ENCODE assay signal across 26 cellular contexts in genomic region chr7:29231671-29232267, GRCh38. TPM values are rescaled to one million over a fixed set of nuclear protein-coding genes. Genes with fewer than 3 reads are reported as not detected.
A peak's percentile ranks its signal among the peaks of the same experiment; 100 is the strongest.
DNase-seq lines count a peak whose midpoint lies in the region; ATAC-seq, FAIRE-seq and TF ChIP-seq lines count a peak whose summit lies in the region.
"Had no signal": no experiment of that assay in that cellular context is flagged by ENCODE, and none has a peak within 500 bp of the region (broad histone marks: within the 10 kb centered on the region; RNA-seq: fewer than 3 reads in every experiment).

No MANE protein-coding gene starts in this region.

- H2BK15ac ChIP-seq in H1 (ENCODE audit: low read length) = no peak overlapping the region

- no peak overlapping the region for H3K18ac ChIP-seq in H1 (ENCODE audit: extremely low read depth, low read length)

- no peaks in the 10 kb centered on the region for H3K9me2 ChIP-seq in neural cell (ENCODE audit: insufficient read depth, low read length)

- FAIRE-seq in H1 (lab: Jason Lieb, UNC) (no peak), GM19239 (lab: Jason Lieb, UNC) (no peak)
- FAIRE-seq: A204.1 had no signal

- POLR2A ChIA-PET in H1 (lab: Charles Lee; ENCODE audit: partially characterized antibody) = no interaction called here

- no peak for TF ChIP-seq POLR2A in H1 (IDR thresholded peaks at IDR 0.05; ENCODE audit: control extremely low read depth in 1 of 2, low read depth in 2 of 2, low read length in 2 of 2)

- no peak overlapping the region for H2BK12ac ChIP-seq in H1 (ENCODE audit: low read depth, low read length)

- TF ChIP-seq RAD21 in H1 (IDR thresholded peaks at IDR 0.05 in 1 of 2, conservative IDR thresholded peaks at IDR 0.05 in 1 of 2; ENCODE audit: low read depth in 2 of 2, low read length in 2 of 2) (no peak), neural cell (conservative IDR thresholded peaks at IDR 0.05) (no peak)

- no peak overlapping the region for H2BK20ac ChIP-seq in H1 (ENCODE audit: low read length)

- H3K27ac ChIP-seq in H1 (ENCODE audit: low read depth, low read length) (no peak overlapping the region), neural cell (ENCODE audit: low read length) (peak overlapping the region; percentile 16), dorsolateral prefrontal cortex (peak overlapping the region in 3 of 59 donors; percentile 8 to 87 (median 23))
- H3K27ac ChIP-seq: HL-60, Peyer's patch had no signal

- H4K91ac ChIP-seq in H1 (replicated peaks; ENCODE audit: insufficient read length, low read length) = no peak overlapping the region

- no peaks in the 10 kb centered on the region for H3K23me2 ChIP-seq in H1 (ENCODE audit: low read depth, low read length)

- H3K27me3 ChIP-seq in H1 (replicated peaks in 1 of 4; ENCODE audit: control insufficient read depth in 3 of 4, extremely low read depth in 1 of 4, insufficient read depth in 3 of 4, low read length in 3 of 4) = no peaks in the 10 kb centered on the region
- no peaks in the 10 kb centered on the region for H3K27me3 ChIP-seq in neural cell (ENCODE audit: insufficient read depth, low read depth, low read length)
- H3K27me3 ChIP-seq in dorsolateral prefrontal cortex = no peaks in the 10 kb centered on the region
- H3K27me3 ChIP-seq: BE2C, MG63, Peyer's patch had no signal

- no peak overlapping the region for H2BK120ac ChIP-seq in H1 (replicated peaks; ENCODE audit: low read depth, low read length)

- H3K9me3 ChIP-seq in H1 (ENCODE audit: insufficient read depth in 2 of 2, low read depth in 1 of 2, low read length in 1 of 2) = no peaks in the 10 kb centered on the region
- no peaks in the 10 kb centered on the region for H3K9me3 ChIP-seq in neural cell (ENCODE audit: low read length)
- H3K9me3 ChIP-seq: BE2C, MG63, Peyer's patch had no signal

- H2AFZ ChIP-seq in H1 (ENCODE audit: low read length) = 0 out of 2 replicates have a peak overlapping the region, but pooled peaks have one; percentile 26
- no peak overlapping the region for H2AFZ ChIP-seq in neural cell (ENCODE audit: low read depth, low read length)

- TF ChIP-seq EP300 in H1 (IDR thresholded peaks at IDR 0.05; ENCODE audit: borderline replicate concordance in 1 of 2, low read depth in 2 of 2, low read length in 2 of 2) (no peak), neural cell (conservative IDR thresholded peaks at IDR 0.05; ENCODE audit: poor library complexity, severe bottlenecking) (no peak)

- no peak overlapping the region for H2BK5ac ChIP-seq in H1 (ENCODE audit: low read depth, low read length)

- no peaks in the 10 kb centered on the region; a peak in 1 of 7 replicates for H3K4me1 ChIP-seq in H1 (replicated peaks in 1 of 4; ENCODE audit: control insufficient read depth in 3 of 4, insufficient read depth in 4 of 4, low read length in 3 of 4)
- H3K4me1 ChIP-seq: BE2C had no signal

- TF ChIP-seq CTCF in H1 (IDR thresholded peaks at IDR 0.05; ENCODE audit: control extremely low read depth in 1 of 3, insufficient read depth in 1 of 3, low read depth in 1 of 3, low read length in 3 of 3) = no peak
- TF ChIP-seq CTCF in neural cell (IDR thresholded peaks at IDR 0.05; ENCODE audit: poor library complexity, severe bottlenecking) = no peak
- TF ChIP-seq CTCF in dorsolateral prefrontal cortex (IDR thresholded peaks at IDR 0.05 in 54 of 56, conservative IDR thresholded peaks at IDR 0.05 in 2 of 56; ENCODE audit: low read depth in 1 of 56, partially characterized antibody in 56 of 56) = no peak

- no peak overlapping the region for H4K8ac ChIP-seq in H1 (ENCODE audit: extremely low read depth, insufficient read depth, low read length)

- no peaks in the 10 kb centered on the region for H3F3A ChIP-seq in neural cell (ENCODE audit: insufficient read depth, low read length, poor library complexity, severe bottlenecking)

- intact Hi-C loops in dorsolateral prefrontal cortex (cut with DNase I) = no loop called here

- H3K23ac ChIP-seq in H1 (ENCODE audit: insufficient read length) = no peak overlapping the region

- CTCF ChIA-PET in H1 (lab: Charles Lee; ENCODE audit: partially characterized antibody) = interaction anchor here (0.6 to 1.8 kb wide), 10 partner anchors 8 to 1625 kb away, joined by 3 to 5 read pairs (median 3); no protein-coding TSS in a partner anchor

- WGBS in H1 (ENCODE audit: extremely low coverage in 1 of 2, insufficient coverage in 1 of 2, insufficient read length in 1 of 2, insufficient replicate concordance in 2 of 2, low coverage in 1 of 2, low lambda C conversion rate in 2 of 2, missing lambda C conversion rate in 1 of 2), 2 experiments = 71% methylated on average over 4 of the region's 4 CpGs; no CpG with 5 or more reads in 1 of the 2 experiments

- H3K4me2 ChIP-seq in H1 (ENCODE audit: insufficient read depth in 1 of 2, low read depth in 2 of 2, low read length in 2 of 2) (no peak overlapping the region), neural cell (ENCODE audit: low read length) (no peak overlapping the region)

- no peak overlapping the region for H4K5ac ChIP-seq in H1 (ENCODE audit: insufficient read length, low read depth, low read length)

- H3K4ac ChIP-seq in H1 (replicated peaks; ENCODE audit: insufficient read length, low read depth, low read length) = no peak overlapping the region

- no peak overlapping the region for H2AK5ac ChIP-seq in H1 (ENCODE audit: low read depth, low read length)

- H3K79me1 ChIP-seq in H1 (ENCODE audit: low read depth, low read length) = no peaks in the 10 kb centered on the region

- no peak overlapping the region for H3K14ac ChIP-seq in H1 (ENCODE audit: insufficient read length)

- no peak for ATAC-seq in HG02642 (IDR thresholded peaks at IDR 0.05; ENCODE audit: poor library complexity, unreplicated experiment)
- ATAC-seq: T-cell had no signal

- H3K36me3 ChIP-seq in H1 (ENCODE audit: control insufficient read depth in 2 of 4, insufficient read depth in 4 of 4, low read length in 3 of 4) (no peaks in the 10 kb centered on the region), neural cell (ENCODE audit: insufficient read depth, low read length) (no peaks in the 10 kb centered on the region)
- H3K36me3 ChIP-seq: BE2C, MG63, Peyer's patch had no signal

- H3K79me2 ChIP-seq in H1 (ENCODE audit: control insufficient read depth in 1 of 2, insufficient read depth in 2 of 2, low read length in 2 of 2) (no peaks in the 10 kb centered on the region), neural cell (replicated peaks; ENCODE audit: insufficient read depth, low read length) (peaks cover 57% of the 10 kb centered on the region)

- DNase-seq in ELF-1 (ENCODE audit: low read depth, low spot score) = peak; percentile 26
- peak; percentile 31 for DNase-seq in NCI-H69 (lab: John Stamatoyannopoulos, UW)
- DNase-seq in H1 (ENCODE audit: low read depth in 1 of 2, low spot score in 2 of 2) = no peak
- no peak for DNase-seq in GM19239 (ENCODE audit: insufficient read length, low spot score)
- no peak for DNase-seq in dorsolateral prefrontal cortex
- no peak for DNase-seq in activated naive CD4-positive, alpha-beta T cell (lab: John Stamatoyannopoulos, UW)
- DNase-seq: BE2C; CD4-positive, CD25-positive, alpha-beta regulatory T cell; COR-L47; DMS 273 treated with DMSO at 0.1 percent for 48 hours; GF-D8; H7; IMR-90; Kasumi-1; MG63; NCI-H1048; NCI-H1436; NCI-H2081; NCI-H524; Peyer's patch; T-cell had no signal

- H4K20me1 ChIP-seq in H1 (replicated peaks in 1 of 2; ENCODE audit: control insufficient read depth in 1 of 2, insufficient read depth in 2 of 2, low read length in 2 of 2) (no peaks in the 10 kb centered on the region), neural cell (ENCODE audit: insufficient read depth) (no peaks in the 10 kb centered on the region)

- H3K9ac ChIP-seq in H1 (replicated peaks in 1 of 4; ENCODE audit: extremely low read depth in 1 of 4, low read depth in 3 of 4, low read length in 3 of 4) (no peak overlapping the region), neural cell (ENCODE audit: low read length) (no peak overlapping the region)

- H3K4me3 ChIP-seq in H1 (ENCODE audit: extremely low read depth in 1 of 4, insufficient read depth in 2 of 4, low read depth in 3 of 4, low read length in 4 of 4) (no peak overlapping the region), neural cell (ENCODE audit: low read length) (no peak overlapping the region), dorsolateral prefrontal cortex (no peak overlapping the region)
- H3K4me3 ChIP-seq: MG63, Peyer's patch had no signal

- no peak overlapping the region for H3K56ac ChIP-seq in H1 (replicated peaks; ENCODE audit: insufficient read length, low read depth, low read length)

TF ChIP-seq in H1, 55 proteins besides CTCF, POLR2A, EP300 and RAD21 (continues in another document):
- TF ChIP-seq MAX (IDR thresholded peaks at IDR 0.05) = no peak
- TF ChIP-seq CBX5 (IDR thresholded peaks at IDR 0.05; ENCODE audit: low read depth, low read length) = no peak
- no peak for TF ChIP-seq SP4 (IDR thresholded peaks at IDR 0.05; ENCODE audit: low read length)
- no peak for TF ChIP-seq BACH1 (IDR thresholded peaks at IDR 0.05; ENCODE audit: low read length)
- TF ChIP-seq BCL11A (IDR thresholded peaks at IDR 0.05; ENCODE audit: low read depth in 2 of 2, low read length in 2 of 2) = no peak

TF ChIP-seq in neural cell, 6 proteins besides CTCF, POLR2A, EP300 and RAD21 (continues in another document):
- TF ChIP-seq POLR2AphosphoS5 (IDR thresholded peaks at IDR 0.05) (no peak), MXI1 (conservative IDR thresholded peaks at IDR 0.05; ENCODE audit: poor library complexity, severe bottlenecking) (no peak), SMC3 (conservative IDR thresholded peaks at IDR 0.05; ENCODE audit: poor library complexity) (no peak), TAF1 (IDR thresholded peaks at IDR 0.05; ENCODE audit: low read depth) (no peak), EZH2 (IDR thresholded peaks at IDR 0.05; ENCODE audit: borderline replicate concordance, insufficient read depth, low read length, poor library complexity, severe bottlenecking) (no peak)

RNA-seq across cellular contexts. Expression of gene CHN2, which starts 37.2 kb away (rescaled TPM):
- total RNA-seq in H1 (2021; fragmentation: NEBNext Ultra II Directional; extraction: Animal tissue kit (Norgen Biotek cat#: 25700)) = 4.8 and 5.6 TPM in 2 replicates
- polyA plus RNA-seq in H1 (2011; rRNA removed) = 2.7 and 2.9 TPM in 2 replicates
- polyA plus RNA-seq in H1 (2011; cell fraction: cytosol; rRNA removed) = 4.0 TPM
- 4.2 TPM for polyA plus RNA-seq in H1 (2011; cell fraction: nucleus; rRNA removed)
- 2.5 to 5.3 TPM (median 4.1 TPM) in 4 replicates for polyA plus RNA-seq in H1 (2012, experiment 1 of 2)
- polyA plus RNA-seq in H1 (2012, experiment 2 of 2) = not detected
- 4.0 TPM for polyA plus RNA-seq in H1 (2013, experiment 1 of 2)
- 4.8 TPM for polyA plus RNA-seq in H1 (2013, experiment 2 of 2)
- 14.3 and 15.6 TPM in 2 replicates for polyA minus RNA-seq in H1 (2011; rRNA and poly(A)+ RNA removed)
- polyA minus RNA-seq in H1 (2011; cell fraction: cytosol; rRNA and poly(A)+ RNA removed) = 5.1 TPM
- 26.0 TPM for polyA minus RNA-seq in H1 (2011; cell fraction: nucleus; rRNA and poly(A)+ RNA removed)
- 132 and 136 TPM in 2 replicates for polyA plus RNA-seq in neural cell
- polyA minus RNA-seq in neural cell = 198 and 225 TPM in 2 replicates
- 100 to 1,000 TPM in 5 of 120 experiments, 10 to 100 TPM in 115; 22.0 to 143 (median 61.3) TPM for total RNA-seq in dorsolateral prefrontal cortex
- total RNA-seq: HT1080, IMR-90 had no signal
- polyA plus RNA-seq: IMR-90 had no signal

Comparison
In these comparisons a context has a peak if more than half of its experiments do, and no peak if none do; other contexts are left out.
1. DNase-seq: peak in ELF-1 (single experiment) and NCI-H69 (single experiment); none in H1 (0 of 2), GM19239 (single experiment), dorsolateral prefrontal cortex (0 of 10) and activated naive CD4-positive, alpha-beta T cell (0 of 4).